ENCODE assay signal across 24 cellular contexts in the genomic region with DNA sequence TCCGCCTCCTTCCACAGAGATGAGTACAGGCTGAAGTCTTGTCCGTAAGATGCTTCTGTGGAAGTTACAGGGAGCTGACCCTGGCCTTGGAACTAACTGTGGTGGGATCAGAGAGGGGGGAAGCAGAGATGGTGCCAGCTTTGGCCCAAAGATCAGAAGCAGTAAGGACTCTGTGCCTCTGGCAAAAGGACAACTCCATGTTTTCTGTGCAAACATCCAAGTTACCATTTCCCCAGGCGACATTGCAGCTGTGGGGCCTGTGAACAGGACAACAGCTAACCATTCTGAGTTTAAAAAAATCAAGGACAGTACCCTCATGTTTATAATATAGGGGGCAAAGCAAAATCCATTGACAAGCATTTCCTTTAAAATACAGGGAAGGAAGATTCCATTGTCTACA. TPM values are rescaled to one million over a fixed set of nuclear protein-coding genes. Genes with fewer than 3 reads are reported as not detected.
A peak's percentile ranks its signal among the peaks of the same experiment; 100 is the strongest.
DNase-seq lines count a peak whose midpoint lies in the region; ATAC-seq, FAIRE-seq and TF ChIP-seq lines count a peak whose summit lies in the region.
"Had no signal": no experiment of that assay in that cellular context is flagged by ENCODE, and none has a peak within 500 bp of the region (broad histone marks: within the 10 kb centered on the region; RNA-seq: fewer than 3 reads in every experiment).

No MANE protein-coding gene starts in this region.

- TF ChIP-seq POLR2A in HepG2 (IDR thresholded peaks at IDR 0.05; ENCODE audit: insufficient read depth in 1 of 2, low read depth in 2 of 2, low read length in 2 of 2), result no peak

- intact Hi-C loops in HepG2 (cut with micrococcal nuclease; ENCODE audit: unreplicated experiment), result no loop called here

- H4K91ac ChIP-seq in mesenchymal stem cell (ENCODE audit: low read length), result no peak overlapping the region

- H3K27me3 ChIP-seq in Karpas-422 (ENCODE audit: low read length) (no peaks in the 10 kb centered on the region), HepG2 (ENCODE audit: control insufficient read depth in 1 of 2, insufficient read depth in 2 of 2, low read length in 2 of 2) (no peaks in the 10 kb centered on the region; a peak in 1 of 5 replicates), mesenchymal stem cell (ENCODE audit: control insufficient read depth in 1 of 2, insufficient read depth in 1 of 2, low read length in 2 of 2) (no peaks in the 10 kb centered on the region)

- no peak overlapping the region for H3K9ac ChIP-seq in Karpas-422 (ENCODE audit: low read length)
- H3K9ac ChIP-seq in HepG2 (ENCODE audit: insufficient read depth, low read depth, low read length), result no peak overlapping the region
- no peak overlapping the region for H3K9ac ChIP-seq in mesenchymal stem cell (ENCODE audit: low read length)

- H3K18ac ChIP-seq in mesenchymal stem cell (ENCODE audit: low read depth in 1 of 2, low read length in 2 of 2), result no peak overlapping the region

- H3K4me3 ChIP-seq in Karpas-422 (ENCODE audit: low read length) (no peak overlapping the region), HepG2 (replicated peaks in 1 of 3; ENCODE audit: insufficient read depth in 1 of 3, low read depth in 2 of 3, low read length in 3 of 3) (no peak overlapping the region), mesenchymal stem cell (ENCODE audit: insufficient read depth in 1 of 2, low read depth in 1 of 2, low read length in 2 of 2) (no peak overlapping the region)
- H3K4me3 ChIP-seq: GM23338 had no signal

- ATAC-seq in HepG2 (peak; percentile 85), HG02798 (IDR thresholded peaks at IDR 0.05; ENCODE audit: poor library complexity, unreplicated experiment) (no peak)
- ATAC-seq: GM23338, HCT116 had no signal

- H3K9me3 ChIP-seq in Karpas-422 (ENCODE audit: low read length) (peaks cover 11% of the 10 kb centered on the region; the same call in 1 of the 2 replicates), HepG2 (ENCODE audit: low read length) (0 out of 2 replicates have a peak, but pooled peaks cover 3% of the 10 kb centered on the region), mesenchymal stem cell (ENCODE audit: control insufficient read depth, low read length) (no peaks in the 10 kb centered on the region)

- WGBS in HepG2 (ENCODE audit: low lambda C conversion rate), result 72% methylated on average over 3 of the region's 3 CpGs
- WGBS in mesenchymal stem cell, result 85% methylated on average over 3 of the region's 3 CpGs

- no peak overlapping the region for H2BK12ac ChIP-seq in mesenchymal stem cell (ENCODE audit: low read length in 2 of 2)

- no peak overlapping the region for H3K4ac ChIP-seq in mesenchymal stem cell (ENCODE audit: low read depth in 1 of 2, low read length in 2 of 2)

- H2BK5ac ChIP-seq in mesenchymal stem cell (ENCODE audit: low read depth, low read length, poor library complexity, severe bottlenecking), result no peak overlapping the region

- H3K79me1 ChIP-seq in mesenchymal stem cell (replicated peaks; ENCODE audit: low read length, poor library complexity, severe bottlenecking), result peaks cover 9% of the 10 kb centered on the region

- DNase-seq in Karpas-422 (no peak), HepG2 (ENCODE audit: low spot score) (peak; percentile 58), mesenchymal stem cell (no peak), cortex of kidney (lab: John Stamatoyannopoulos, UW) (no peak)
- DNase-seq in effector CD8-positive, alpha-beta T cell (lab: John Stamatoyannopoulos, UW), result no peak
- DNase-seq: ACHN; Caco-2; CD4-positive, alpha-beta T cell; DMS79; GDM1; HFFc6 had no signal

- H3K79me2 ChIP-seq in Karpas-422 (ENCODE audit: low read length) (0 out of 2 replicates have a peak, but pooled peaks cover 6% of the 10 kb centered on the region), HepG2 (ENCODE audit: insufficient read depth, low read length) (no peaks in the 10 kb centered on the region)

- POLR2A ChIA-PET in HepG2 (lab: Yijun Ruan, JAX), result interaction anchor here (0.8 to 2.7 kb wide), 4 partner anchors 9 to 174 kb away, joined by 4 to 15 read pairs (median 8); a partner anchor contains a TSS

- H4K8ac ChIP-seq in mesenchymal stem cell (ENCODE audit: low read length), result peak overlapping the region; percentile 25

- no peak for TF ChIP-seq RAD21 in HepG2 (CRISPR knock-in tag; IDR thresholded peaks at IDR 0.05)

- H2AFZ ChIP-seq in Karpas-422 (ENCODE audit: low read length), result no peak overlapping the region
- no peak overlapping the region for H2AFZ ChIP-seq in HepG2 (ENCODE audit: low read length)
- H2AFZ ChIP-seq in mesenchymal stem cell (ENCODE audit: low read depth, low read length), result no peak overlapping the region
- H2AFZ ChIP-seq: GM23338 had no signal

- no peaks in the 10 kb centered on the region for H4K20me1 ChIP-seq in Karpas-422 (ENCODE audit: insufficient read depth, low read depth, low read length)
- no peaks in the 10 kb centered on the region for H4K20me1 ChIP-seq in HepG2 (ENCODE audit: insufficient read depth, low read length)

- H2AK5ac ChIP-seq in mesenchymal stem cell (ENCODE audit: low read length, severe bottlenecking), result no peak overlapping the region

- CTCF ChIA-PET in HepG2 (lab: Yijun Ruan, JAX; ENCODE audit: low intra/inter-chr PET ratio, low total read pairs), result no interaction called here

- no peaks in the 10 kb centered on the region for H3K4me1 ChIP-seq in Karpas-422 (ENCODE audit: low read length)
- peaks cover 35% of the 10 kb centered on the region for H3K4me1 ChIP-seq in HepG2 (ENCODE audit: insufficient read depth, low read length)
- H3K4me1 ChIP-seq in mesenchymal stem cell (ENCODE audit: control insufficient read depth, insufficient read depth, low read depth, low read length), result no peaks in the 10 kb centered on the region
- H3K4me1 ChIP-seq: Caco-2 had no signal

- no peaks in the 10 kb centered on the region for H3K9me2 ChIP-seq in Karpas-422 (replicated peaks; ENCODE audit: insufficient read depth, low read length)

- in situ Hi-C loops in HepG2 (cut with HindIII; ENCODE audit: extremely low pct_ligation_motif_present, low pct_unique_long_range_greater_than_20kb), result no loop called here

- H3K4me2 ChIP-seq in Karpas-422 (ENCODE audit: low read depth, low read length, poor library complexity, severe bottlenecking) (no peak overlapping the region), HepG2 (ENCODE audit: low read depth, low read length) (peak overlapping the region; percentile 40), mesenchymal stem cell (ENCODE audit: low read length, poor library complexity, severe bottlenecking) (no peak overlapping the region)
- H3K4me2 ChIP-seq: GM23338 had no signal

- BruUV-seq in HepG2 (replicated peaks; lab: Mats Ljungman, UMichigan), result no TSS peak

- H3K27ac ChIP-seq in Karpas-422 (ENCODE audit: low read length), result peak overlapping the region; percentile 37
- peak overlapping the region; percentile 78 for H3K27ac ChIP-seq in HepG2 (ENCODE audit: extremely low read length, insufficient read depth, low read length)
- no peak overlapping the region for H3K27ac ChIP-seq in mesenchymal stem cell (ENCODE audit: low read length, poor library complexity, severe bottlenecking)
- H3K27ac ChIP-seq: C4-2B had no signal

- no peak for TF ChIP-seq CTCF in HepG2 (CRISPR knock-in tag; IDR thresholded peaks at IDR 0.05)

- H3K14ac ChIP-seq in mesenchymal stem cell (ENCODE audit: low read length in 2 of 2), result no peak overlapping the region

- peak; percentile 42 for FAIRE-seq in HepG2 (lab: Jason Lieb, UNC)
- FAIRE-seq: A204.1, D721Med, GM12892, GM18507, H54, HTR-8/SVneo had no signal

- TF ChIP-seq EP300 in HepG2 (IDR thresholded peaks at IDR 0.05; ENCODE audit: low read depth in 2 of 2, low read length in 2 of 2) (peak in 1 of 2 experiments; percentile 77; a peak in 2 of 4 replicates), HepG2 (CRISPR knock-in tag; IDR thresholded peaks at IDR 0.05; ENCODE audit: borderline replicate concordance) (peak; percentile 23; the same call in 1 of the 2 replicates)

- no peak overlapping the region for H2BK15ac ChIP-seq in mesenchymal stem cell (ENCODE audit: low read depth, poor library complexity, severe bottlenecking)

- peaks cover 43% of the 10 kb centered on the region for H3K36me3 ChIP-seq in Karpas-422 (ENCODE audit: insufficient read depth, low read length)
- no peaks in the 10 kb centered on the region for H3K36me3 ChIP-seq in HepG2 (replicated peaks in 1 of 2; ENCODE audit: control insufficient read depth in 1 of 2, insufficient read depth in 2 of 2, low read length in 2 of 2)
- H3K36me3 ChIP-seq in mesenchymal stem cell (ENCODE audit: control insufficient read depth in 1 of 2, insufficient read depth in 2 of 2, low read depth in 1 of 2, low read length in 2 of 2), result peaks cover 10 to 52% of the 10 kb centered on the region in 2 experiments

- no peak overlapping the region for H3K23ac ChIP-seq in mesenchymal stem cell (ENCODE audit: low read length in 2 of 2)

- no peak overlapping the region for H2BK120ac ChIP-seq in mesenchymal stem cell (ENCODE audit: low read depth, low read length)

RNA-seq across cellular contexts. Expression of a gene that starts 38.4 kb away (rescaled TPM):
- 0.18 and 0.26 TPM in 2 replicates for total RNA-seq in Karpas-422 (2014; rRNA removed; shearing (Covaris generic); ENCODE audit: low replicate concordance)
- total RNA-seq in HepG2 (2016; rRNA removed; fragmentation: Illumina TruSeq; extraction: Trizol), result not detected in 2 replicates
- total RNA-seq in HepG2 (2016; cell fraction: cytosol; rRNA removed; fragmentation: Illumina TruSeq; extraction: Trizol; ENCODE audit: low read depth), result not detected in 2 replicates
- not detected in 2 replicates for total RNA-seq in HepG2 (2016; cell fraction: insoluble cytoplasmic fraction; rRNA removed; fragmentation: Illumina TruSeq; extraction: Trizol)
- not detected in 2 replicates for total RNA-seq in HepG2 (2016; cell fraction: membrane; rRNA removed; fragmentation: Illumina TruSeq; extraction: Trizol)
- not detected in 2 replicates for total RNA-seq in HepG2 (2016; cell fraction: nucleus; rRNA removed; fragmentation: Illumina TruSeq; extraction: Trizol)
- polyA plus RNA-seq in HepG2 (2011; rRNA removed), result not detected in 2 replicates
- polyA plus RNA-seq in HepG2 (2011; cell fraction: cytosol; rRNA removed), result 0.05 TPM in 1 of 2 replicates, not detected in the other
- polyA plus RNA-seq in HepG2 (2011; cell fraction: nucleus; rRNA removed), result not detected in 2 replicates
- not detected in 2 replicates for polyA plus RNA-seq in HepG2 (2012)
- polyA plus RNA-seq in HepG2 (2016; cell fraction: cytosol; fragmentation: Illumina TruSeq; extraction: Trizol; ENCODE audit: low read depth), result not detected in 2 replicates
- polyA plus RNA-seq in HepG2 (2016; cell fraction: insoluble cytoplasmic fraction; fragmentation: Illumina TruSeq; extraction: Trizol; ENCODE audit: low read depth), result not detected in 2 replicates
- not detected in 2 replicates for polyA plus RNA-seq in HepG2 (2016; cell fraction: membrane; fragmentation: Illumina TruSeq; extraction: Trizol; ENCODE audit: low read depth)
- not detected in 2 replicates for polyA plus RNA-seq in HepG2 (2016; cell fraction: nucleus; fragmentation: Illumina TruSeq; extraction: Trizol; ENCODE audit: insufficient read depth, low read depth)
- not detected in 2 replicates for polyA minus RNA-seq in HepG2 (2011; rRNA and poly(A)+ RNA removed; ENCODE audit: low replicate concordance)
- polyA minus RNA-seq in HepG2 (2011; cell fraction: cytosol; rRNA and poly(A)+ RNA removed), result not detected in 2 replicates
- polyA minus RNA-seq in HepG2 (2011; cell fraction: nucleus; rRNA and poly(A)+ RNA removed), result not detected in 2 replicates
- polyA plus RNA-seq in mesenchymal stem cell (2013, experiment 1 of 2), result not detected
- polyA plus RNA-seq in mesenchymal stem cell (2013, experiment 2 of 2), result not detected
- total RNA-seq: Caco-2; CD4-positive, alpha-beta T cell; Daoy; GM23338 had no signal
- polyA plus RNA-seq: BJ, GM23338, IgD-negative memory B cell had no signal

RNA-seq across cellular contexts. Expression of a gene that starts 54.5 kb away (rescaled TPM):
- total RNA-seq in Karpas-422 (2014; rRNA removed; shearing (Covaris generic); ENCODE audit: low replicate concordance), result not detected in 2 replicates
- not detected in 2 replicates for total RNA-seq in HepG2 (2016; rRNA removed; fragmentation: Illumina TruSeq; extraction: Trizol)
- not detected in 2 replicates for total RNA-seq in HepG2 (2016; cell fraction: cytosol; rRNA removed; fragmentation: Illumina TruSeq; extraction: Trizol; ENCODE audit: low read depth)
- total RNA-seq in HepG2 (2016; cell fraction: insoluble cytoplasmic fraction; rRNA removed; fragmentation: Illumina TruSeq; extraction: Trizol), result not detected in 2 replicates
- not detected in 2 replicates for total RNA-seq in HepG2 (2016; cell fraction: membrane; rRNA removed; fragmentation: Illumina TruSeq; extraction: Trizol)
- not detected in 2 replicates for total RNA-seq in HepG2 (2016; cell fraction: nucleus; rRNA removed; fragmentation: Illumina TruSeq; extraction: Trizol)
- not detected in 2 replicates for polyA plus RNA-seq in HepG2 (2011; rRNA removed)
- polyA plus RNA-seq in HepG2 (2011; cell fraction: cytosol; rRNA removed), result not detected in 2 replicates
- not detected in 2 replicates for polyA plus RNA-seq in HepG2 (2011; cell fraction: nucleus; rRNA removed)
- not detected in 2 replicates for polyA plus RNA-seq in HepG2 (2012)
- polyA plus RNA-seq in HepG2 (2016; cell fraction: cytosol; fragmentation: Illumina TruSeq; extraction: Trizol; ENCODE audit: low read depth), result not detected in 2 replicates
- polyA plus RNA-seq in HepG2 (2016; cell fraction: insoluble cytoplasmic fraction; fragmentation: Illumina TruSeq; extraction: Trizol; ENCODE audit: low read depth), result not detected in 2 replicates
- not detected in 2 replicates for polyA plus RNA-seq in HepG2 (2016; cell fraction: membrane; fragmentation: Illumina TruSeq; extraction: Trizol; ENCODE audit: low read depth)
- polyA plus RNA-seq in HepG2 (2016; cell fraction: nucleus; fragmentation: Illumina TruSeq; extraction: Trizol; ENCODE audit: insufficient read depth, low read depth), result not detected in 2 replicates
- polyA minus RNA-seq in HepG2 (2011; rRNA and poly(A)+ RNA removed; ENCODE audit: low replicate concordance), result not detected in 2 replicates
- polyA minus RNA-seq in HepG2 (2011; cell fraction: cytosol; rRNA and poly(A)+ RNA removed), result not detected in 2 replicates
- polyA minus RNA-seq in HepG2 (2011; cell fraction: nucleus; rRNA and poly(A)+ RNA removed), result not detected in 2 replicates
- not detected for polyA plus RNA-seq in mesenchymal stem cell (2013, experiment 1 of 2)
- not detected for polyA plus RNA-seq in mesenchymal stem cell (2013, experiment 2 of 2)
- total RNA-seq: Caco-2; CD4-positive, alpha-beta T cell; Daoy; GM23338; HFFc6 had no signal
- polyA plus RNA-seq: BJ, GM23338 had no signal
